In genomic region chr13:109870281-109871017, GRCh38 we compare ENCODE assay signal across 11 cellular contexts.
DNase-seq lines count a peak whose midpoint lies in the region; ATAC-seq, FAIRE-seq and TF ChIP-seq lines count a peak whose summit lies in the region.
"Had no signal": no experiment of that assay in that cellular context is flagged by ENCODE, and none has a peak within 500 bp of the region (broad histone marks: within the 10 kb centered on the region; RNA-seq: fewer than 3 reads in every experiment).

No MANE protein-coding gene starts in this region.

- H3K27ac ChIP-seq in A549, result peak overlapping the region; percentile 86 to 89
- peak overlapping the region; percentile 15 for H3K27ac ChIP-seq in RWPE2 (ENCODE audit: poor library complexity, severe bottlenecking)
- peak overlapping the region; percentile 52 for H3K27ac ChIP-seq in fibroblast of lung (ENCODE audit: insufficient read depth, low read length)
- no peak overlapping the region for H3K27ac ChIP-seq in parathyroid adenoma

- TF ChIP-seq CTCF in A549 (IDR thresholded peaks at IDR 0.05), result no peak
- no peak for TF ChIP-seq CTCF in RWPE2 (IDR thresholded peaks at IDR 0.05; ENCODE audit: poor library complexity, severe bottlenecking)
- TF ChIP-seq CTCF in fibroblast of lung (conservative IDR thresholded peaks at IDR 0.05 in 1 of 2, IDR thresholded peaks at IDR 0.05 in 1 of 2; ENCODE audit: low read depth in 1 of 2, low read length in 2 of 2), result no peak
- TF ChIP-seq CTCF in parathyroid adenoma (IDR thresholded peaks at IDR 0.05), result no peak

- TF ChIP-seq RAD21 in A549 (conservative IDR thresholded peaks at IDR 0.05 in 1 of 2, IDR thresholded peaks at IDR 0.05 in 1 of 2), result no peak

- no peak for FAIRE-seq in A549 (lab: Jason Lieb, UNC)

- H2AFZ ChIP-seq in fibroblast of lung (ENCODE audit: low read length), result peak overlapping the region; percentile 89
- H2AFZ ChIP-seq in parathyroid adenoma, result no peak overlapping the region

- POLR2A ChIA-PET in A549 (lab: Yijun Ruan, JAX), result interaction anchor here (0.6 to 0.9 kb wide), 2 partner anchors 716 to 955 kb away, joined by 3 to 4 read pairs; no protein-coding TSS in a partner anchor

- H3K9me3 ChIP-seq in A549, result no peaks in the 10 kb centered on the region
- H3K9me3 ChIP-seq in RWPE2 (ENCODE audit: severe bottlenecking), result no peaks in the 10 kb centered on the region
- no peaks in the 10 kb centered on the region for H3K9me3 ChIP-seq in fibroblast of lung (ENCODE audit: control insufficient read depth, insufficient read depth, low read depth, low read length)
- no peaks in the 10 kb centered on the region for H3K9me3 ChIP-seq in parathyroid adenoma (ENCODE audit: control insufficient read depth, low read length)
- H3K9me3 ChIP-seq: tibial nerve had no signal

- peak overlapping the region; percentile 33 for H3K9ac ChIP-seq in fibroblast of lung (ENCODE audit: insufficient read depth, low read length)
- H3K9ac ChIP-seq in parathyroid adenoma, result no peak overlapping the region

- WGBS in A549 (ENCODE audit: missing lambda C conversion rate), result 94% methylated on average over 9 of the region's 10 CpGs

- ATAC-seq in A549 (no peak), RWPE2 (ENCODE audit: low read depth) (no peak), HG03565 (IDR thresholded peaks at IDR 0.05; ENCODE audit: unreplicated experiment) (no peak)

- H3K36me3 ChIP-seq in RWPE2 (ENCODE audit: low read depth), result no peaks in the 10 kb centered on the region
- H3K36me3 ChIP-seq in fibroblast of lung (ENCODE audit: control insufficient read depth, insufficient read depth, low read length), result no peaks in the 10 kb centered on the region
- no peaks in the 10 kb centered on the region for H3K36me3 ChIP-seq in parathyroid adenoma (ENCODE audit: control insufficient read depth, insufficient read depth, low read length)
- H3K36me3 ChIP-seq: tibial nerve had no signal

- no peaks in the 10 kb centered on the region for H4K20me1 ChIP-seq in fibroblast of lung (ENCODE audit: control insufficient read depth, extremely low read depth, insufficient read depth, low read length)

- H3K4me3 ChIP-seq in A549 (peak overlapping the region; percentile 53; the same call in 1 of the 3 replicates), RWPE2 (ENCODE audit: severe bottlenecking) (no peak overlapping the region), fibroblast of lung (replicated peaks in 1 of 4; ENCODE audit: control extremely low read depth in 1 of 4, insufficient read depth in 1 of 4, low read depth in 3 of 4, low read length in 4 of 4) (peak overlapping the region; percentile 26 to 63 (median 40)), parathyroid adenoma (ENCODE audit: low read depth, low read length) (peak overlapping the region; percentile 50)

- H3K4me1 ChIP-seq in A549 (peaks cover 44% of the 10 kb centered on the region), RWPE2 (ENCODE audit: insufficient read depth, poor library complexity, severe bottlenecking) (peaks cover 26% of the 10 kb centered on the region), fibroblast of lung (ENCODE audit: control insufficient read depth, extremely low read depth, insufficient read depth, low read length) (peaks cover 9% of the 10 kb centered on the region), parathyroid adenoma (no peaks in the 10 kb centered on the region)

- no peak for TF ChIP-seq EP300 in A549 (IDR thresholded peaks at IDR 0.05)

- no peaks in the 10 kb centered on the region for H3K79me2 ChIP-seq in fibroblast of lung (ENCODE audit: control insufficient read depth, insufficient read depth, low read length)
- no peaks in the 10 kb centered on the region for H3K79me2 ChIP-seq in parathyroid adenoma

- TF ChIP-seq POLR2A in A549 (IDR thresholded peaks at IDR 0.05; ENCODE audit: low read length), result no peak

- DNase-seq in A549 (ENCODE audit: low read depth in 1 of 2, low spot score in 1 of 2) (no peak), RWPE2 (ENCODE audit: low spot score) (no peak), fibroblast of lung (ENCODE audit: low read depth in 2 of 2) (no peak), COLO668 (lab: John Stamatoyannopoulos, UW; ENCODE audit: unreplicated experiment) (no peak)
- no peak for DNase-seq in activated effector memory CD4-positive, alpha-beta T cell treated with Interleukin-2 at 50 U/mL for 16 hours
- no peak for DNase-seq in activated CD4-positive, CD25-positive, alpha-beta regulatory T cell treated with anti-CD3 and anti-CD28 coated beads, Interleukin-2, amount 50 U/mL, for 72 hours
- DNase-seq: effector CD8-positive, alpha-beta T cell; Karpas-422 had no signal

- H3K27me3 ChIP-seq in RWPE2 (ENCODE audit: insufficient read depth, poor library complexity, severe bottlenecking), result no peaks in the 10 kb centered on the region
- H3K27me3 ChIP-seq in fibroblast of lung (ENCODE audit: control insufficient read depth, insufficient read depth, low read length), result no peaks in the 10 kb centered on the region
- no peaks in the 10 kb centered on the region for H3K27me3 ChIP-seq in parathyroid adenoma (ENCODE audit: control insufficient read depth, insufficient read depth, low read length)
- H3K27me3 ChIP-seq: tibial nerve had no signal

- CTCF ChIA-PET in A549 (lab: Yijun Ruan, JAX), result interaction anchor here (0.6 to 2.9 kb wide), 12 partner anchors 8 to 244 kb away, joined by 3 to 8 read pairs (median 3); no protein-coding TSS in a partner anchor

- H3K4me2 ChIP-seq in A549 (peak overlapping the region; percentile 96), fibroblast of lung (ENCODE audit: extremely low read depth, insufficient read depth, low read length) (peak overlapping the region; percentile 91), parathyroid adenoma (ENCODE audit: low read length) (peak overlapping the region; percentile 73)

TF ChIP-seq in A549, 52 proteins besides CTCF, POLR2A, EP300 and RAD21:
- TF ChIP-seq FOSL2 (IDR thresholded peaks at IDR 0.05) (no peak), FOSL2 (CRISPR knock-in tag; IDR thresholded peaks at IDR 0.05) (no peak), CBX8 (IDR thresholded peaks at IDR 0.05) (no peak), ZFP36 (IDR thresholded peaks at IDR 0.05; ENCODE audit: borderline replicate concordance, partially characterized antibody) (no peak), RNF2 (IDR thresholded peaks at IDR 0.05; ENCODE audit: borderline replicate concordance, low read depth) (no peak), RFX5 (IDR thresholded peaks at IDR 0.05) (no peak), FOSB (CRISPR knock-in tag; IDR thresholded peaks at IDR 0.05) (no peak), EHMT2 (IDR thresholded peaks at IDR 0.05; ENCODE audit: low read depth) (no peak), TFCP2L1 (CRISPR knock-in tag; IDR thresholded peaks at IDR 0.05) (no peak)
- TF ChIP-seq, protein P1, sequence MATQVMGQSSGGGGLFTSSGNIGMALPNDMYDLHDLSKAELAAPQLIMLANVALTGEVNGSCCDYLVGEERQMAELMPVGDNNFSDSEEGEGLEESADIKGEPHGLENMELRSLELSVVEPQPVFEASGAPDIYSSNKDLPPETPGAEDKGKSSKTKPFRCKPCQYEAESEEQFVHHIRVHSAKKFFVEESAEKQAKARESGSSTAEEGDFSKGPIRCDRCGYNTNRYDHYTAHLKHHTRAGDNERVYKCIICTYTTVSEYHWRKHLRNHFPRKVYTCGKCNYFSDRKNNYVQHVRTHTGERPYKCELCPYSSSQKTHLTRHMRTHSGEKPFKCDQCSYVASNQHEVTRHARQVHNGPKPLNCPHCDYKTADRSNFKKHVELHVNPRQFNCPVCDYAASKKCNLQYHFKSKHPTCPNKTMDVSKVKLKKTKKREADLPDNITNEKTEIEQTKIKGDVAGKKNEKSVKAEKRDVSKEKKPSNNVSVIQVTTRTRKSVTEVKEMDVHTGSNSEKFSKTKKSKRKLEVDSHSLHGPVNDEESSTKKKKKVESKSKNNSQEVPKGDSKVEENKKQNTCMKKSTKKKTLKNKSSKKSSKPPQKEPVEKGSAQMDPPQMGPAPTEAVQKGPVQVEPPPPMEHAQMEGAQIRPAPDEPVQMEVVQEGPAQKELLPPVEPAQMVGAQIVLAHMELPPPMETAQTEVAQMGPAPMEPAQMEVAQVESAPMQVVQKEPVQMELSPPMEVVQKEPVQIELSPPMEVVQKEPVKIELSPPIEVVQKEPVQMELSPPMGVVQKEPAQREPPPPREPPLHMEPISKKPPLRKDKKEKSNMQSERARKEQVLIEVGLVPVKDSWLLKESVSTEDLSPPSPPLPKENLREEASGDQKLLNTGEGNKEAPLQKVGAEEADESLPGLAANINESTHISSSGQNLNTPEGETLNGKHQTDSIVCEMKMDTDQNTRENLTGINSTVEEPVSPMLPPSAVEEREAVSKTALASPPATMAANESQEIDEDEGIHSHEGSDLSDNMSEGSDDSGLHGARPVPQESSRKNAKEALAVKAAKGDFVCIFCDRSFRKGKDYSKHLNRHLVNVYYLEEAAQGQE (IDR thresholded peaks at IDR 0.05), result no peak
